Comparison of ENCODE assay signal across 9 cellular contexts in the genomic region with DNA sequence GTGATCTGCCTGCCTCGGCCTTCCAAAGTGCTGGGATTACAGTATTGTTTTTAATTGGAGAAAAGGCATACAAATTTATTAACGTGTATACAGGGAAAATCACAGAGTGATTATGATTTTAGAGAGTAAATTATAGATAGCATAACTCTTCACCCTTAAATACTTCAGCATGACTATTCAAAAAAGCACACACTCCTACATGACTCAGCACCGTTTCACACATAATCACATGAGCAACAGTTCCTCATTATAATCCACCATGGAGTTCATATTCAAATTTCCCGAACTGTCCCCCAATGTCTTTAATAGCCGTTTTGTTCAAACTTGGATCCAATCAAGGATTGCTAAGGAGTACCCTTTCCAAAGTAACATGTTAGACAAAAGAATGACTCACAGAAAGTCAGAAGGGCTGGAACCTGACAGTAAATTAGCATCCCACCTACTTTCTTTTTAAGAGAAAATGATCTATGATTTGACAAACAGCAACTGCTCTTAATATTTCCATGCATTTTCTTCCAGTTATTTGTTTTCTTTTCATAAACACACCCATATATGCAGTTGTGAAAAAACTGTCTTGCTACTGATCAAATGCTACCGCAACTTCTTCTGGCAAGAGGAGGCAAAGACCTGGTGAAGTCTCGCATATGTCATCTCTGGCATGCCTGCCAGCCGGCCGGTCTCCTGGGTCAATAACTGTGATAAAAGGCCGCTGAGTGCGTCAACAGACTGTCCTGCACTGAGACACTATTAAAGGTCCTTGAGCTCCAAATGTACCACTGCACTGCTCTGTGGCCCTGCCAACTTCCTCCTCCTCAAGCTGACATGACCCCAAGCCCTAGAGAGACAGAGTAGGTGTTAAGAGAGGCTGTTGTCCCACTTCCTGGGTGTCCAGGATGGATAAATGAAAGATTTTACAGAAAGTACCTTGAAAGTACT. TPM values are rescaled to one million over a fixed set of nuclear protein-coding genes. Genes with fewer than 3 reads are reported as not detected.
DNase-seq lines count a peak whose midpoint lies in the region; FAIRE-seq and TF ChIP-seq lines count a peak whose summit lies in the region.
"Had no signal": no experiment of that assay in that cellular context is flagged by ENCODE, and none has a peak within 500 bp of the region (broad histone marks: within the 10 kb centered on the region; RNA-seq: fewer than 3 reads in every experiment).

No MANE protein-coding gene starts in this region.

- H3K4me3 ChIP-seq in bronchial epithelial cell (ENCODE audit: low read depth, low read length) = no peak overlapping the region

- no peak for TF ChIP-seq CTCF in bronchial epithelial cell (IDR thresholded peaks at IDR 0.05; ENCODE audit: insufficient read depth, low read length, severe bottlenecking)

- FAIRE-seq in bronchial epithelial cell (lab: Jason Lieb, UNC) = no peak
- FAIRE-seq: TTC549 had no signal

- H3K27me3 ChIP-seq in bronchial epithelial cell (ENCODE audit: control insufficient read depth, insufficient read depth, low read length) = no peaks in the 10 kb centered on the region

- CTCF ChIA-PET in HEK293T (lab: Yijun Ruan, JAX) = no interaction called here

- peak; percentile 42 for DNase-seq in DMS 273 (lab: John Stamatoyannopoulos, UW; ENCODE audit: unreplicated experiment)
- DNase-seq in DMS 273 treated with DMSO at 0.1 percent for 48 hours (lab: John Stamatoyannopoulos, UW) = no peak
- DNase-seq in NOMO-1 treated with dmso at 0.1 percent for 144 hours (lab: John Stamatoyannopoulos, UW; ENCODE audit: unreplicated experiment) = peak; percentile 61
- peak; percentile 83 for DNase-seq in bronchial epithelial cell (ENCODE audit: low read depth)
- peak; percentile 70 for DNase-seq in medulla oblongata (ENCODE audit: extremely low spot score)
- no peak for DNase-seq in GM19238 (ENCODE audit: insufficient read length, low spot score)
- DNase-seq in OCI-M2 (lab: John Stamatoyannopoulos, UW; ENCODE audit: unreplicated experiment) = no peak
- no peak for DNase-seq in HEK293T (ENCODE audit: extremely low spot score)

- no peaks in the 10 kb centered on the region for H3K36me3 ChIP-seq in bronchial epithelial cell (ENCODE audit: control insufficient read depth, insufficient read depth, low read length)

- POLR2A ChIA-PET in HEK293T (lab: Yijun Ruan, JAX) = no interaction called here

TF ChIP-seq in HEK293T, 16 proteins besides CTCF, POLR2A, EP300 and RAD21:
- TF ChIP-seq, protein P1, sequence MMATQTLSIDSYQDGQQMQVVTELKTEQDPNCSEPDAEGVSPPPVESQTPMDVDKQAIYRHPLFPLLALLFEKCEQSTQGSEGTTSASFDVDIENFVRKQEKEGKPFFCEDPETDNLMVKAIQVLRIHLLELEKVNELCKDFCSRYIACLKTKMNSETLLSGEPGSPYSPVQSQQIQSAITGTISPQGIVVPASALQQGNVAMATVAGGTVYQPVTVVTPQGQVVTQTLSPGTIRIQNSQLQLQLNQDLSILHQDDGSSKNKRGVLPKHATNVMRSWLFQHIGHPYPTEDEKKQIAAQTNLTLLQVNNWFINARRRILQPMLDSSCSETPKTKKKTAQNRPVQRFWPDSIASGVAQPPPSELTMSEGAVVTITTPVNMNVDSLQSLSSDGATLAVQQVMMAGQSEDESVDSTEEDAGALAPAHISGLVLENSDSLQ (IDR thresholded peaks at IDR 0.05) = no peak
- TF ChIP-seq BHLHE40 (IDR thresholded peaks at IDR 0.05; ENCODE audit: borderline replicate concordance) (no peak), ARNT (IDR thresholded peaks at IDR 0.05) (no peak), L3MBTL2 (conservative IDR thresholded peaks at IDR 0.05) (no peak), SUZ12 (IDR thresholded peaks at IDR 0.05) (no peak), TARDBP (IDR thresholded peaks at IDR 0.05) (no peak), LEF1 (IDR thresholded peaks at IDR 0.05; ENCODE audit: borderline replicate concordance) (no peak), FOXA1 (IDR thresholded peaks at IDR 0.05) (no peak), FOXK2 (IDR thresholded peaks at IDR 0.05) (no peak), HDGF (IDR thresholded peaks at IDR 0.05; ENCODE audit: borderline replicate concordance) (no peak), ELF4 (IDR thresholded peaks at IDR 0.05) (no peak), FOXM1 (IDR thresholded peaks at IDR 0.05; ENCODE audit: borderline replicate concordance) (no peak), CTBP1 (IDR thresholded peaks at IDR 0.05; ENCODE audit: borderline replicate concordance) (no peak), ZNF384 (IDR thresholded peaks at IDR 0.05) (no peak)

RNA-seq across cellular contexts. Expression of a gene that starts 31.9 kb away (rescaled TPM):
- total RNA-seq in bronchial epithelial cell = 16.5 and 19.2 TPM in 2 replicates

Comparison
In these comparisons a context has a peak if more than half of its experiments do, and no peak if none do; other contexts are left out.
1. DNase-seq: peak in DMS 273 (single experiment), NOMO-1 treated with dmso at 0.1 percent for 144 hours (single experiment), bronchial epithelial cell (single experiment) and medulla oblongata (single experiment); none in DMS 273 treated with DMSO at 0.1 percent for 48 hours (single experiment), GM19238 (single experiment), OCI-M2 (single experiment) and HEK293T (single experiment).